32 cellular contexts compared by ENCODE assay signal in the genomic region with DNA sequence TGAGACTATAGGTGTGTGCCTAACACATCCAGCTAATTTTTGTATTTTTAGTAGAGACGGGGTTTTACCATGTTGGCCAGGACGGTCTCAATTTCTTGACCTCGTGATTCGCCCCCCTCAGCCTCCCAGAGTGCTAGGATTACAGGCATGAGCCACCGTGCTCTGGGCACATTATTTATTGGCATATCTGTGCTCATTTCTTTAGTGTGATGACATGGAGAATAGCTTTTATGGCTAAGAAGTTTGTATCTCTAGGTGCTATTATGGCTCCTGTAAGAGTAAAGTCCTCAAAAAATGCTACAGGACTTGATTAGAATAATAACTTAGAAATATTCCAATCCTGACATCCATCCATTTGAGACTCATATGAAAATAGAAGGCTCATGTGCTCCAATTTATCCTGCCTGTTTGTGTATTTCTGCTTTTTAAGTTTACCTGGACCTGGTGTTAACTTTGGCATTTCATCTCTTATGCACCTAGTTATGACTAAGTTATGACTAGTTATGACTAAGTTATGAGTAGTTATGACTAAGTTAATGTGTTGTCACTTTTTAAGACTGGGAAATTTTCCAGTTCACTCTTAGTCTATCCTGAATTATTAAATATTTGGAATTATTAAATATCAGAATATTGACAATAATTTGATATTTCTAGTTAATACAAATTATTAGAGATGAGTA. TPM values are rescaled to one million over a fixed set of nuclear protein-coding genes. Genes with fewer than 3 reads are reported as not detected.
DNase-seq lines count a peak whose midpoint lies in the region; ATAC-seq, FAIRE-seq and TF ChIP-seq lines count a peak whose summit lies in the region.
"Had no signal": no experiment of that assay in that cellular context is flagged by ENCODE, and none has a peak within 500 bp of the region (broad histone marks: within the 10 kb centered on the region; RNA-seq: fewer than 3 reads in every experiment).

No MANE protein-coding gene starts in this region.

- FAIRE-seq in A204.1 (lab: Jason Lieb, UNC) = peak; percentile 74
- FAIRE-seq: GM12891 had no signal

- DNase-seq in HPDE6-E6E7 (ENCODE audit: extremely low spot score) = peak; percentile 36
- no peak for DNase-seq in RWPE2 (ENCODE audit: low spot score)
- peak; percentile 56 to 74 for DNase-seq in foreskin keratinocyte
- no peak for DNase-seq in EL
- DNase-seq in stimulated activated naive B cell treated with anti-CD40 and anti-IgM and Interleukin-4, amounts not matched to agents 10 μg/mL and 1 μg/mL and 100 μg/mL, for 72 hours = no peak
- DNase-seq in DMS79 treated with DMSO at 0.1 percent for 48 hours (lab: John Stamatoyannopoulos, UW) = no peak
- DNase-seq: activated CD4-positive, alpha-beta memory T cell treated with anti-CD3 and anti-CD28 coated beads, Interleukin-2, amount 10 ng/mL, durations not matched to agents 7 days and 5 days; activated CD4-positive, alpha-beta T cell treated with anti-CD3 and anti-CD28 coated beads for 1 hour; activated CD8-positive, alpha-beta memory T cell treated with anti-CD3 and anti-CD28 coated beads, Interleukin-2, amount 50 U/mL, for 48 hours; activated naive CD4-positive, alpha-beta T cell treated with anti-CD3 and anti-CD28 coated beads for 36 hours; CD8-positive, alpha-beta memory T cell; H9; head of caudate nucleus; islet precursor cell; KBM-7; MM.1S; NCI-H1105 treated with DMSO at 0.1 percent for 48 hours; NCI-H2029 treated with DMSO at 0.1 percent for 48 hours; NCI-H526; retina; SHP77 treated with DMSO at 0.1 percent for 48 hours; stimulated activated naive CD4-positive, alpha-beta T cell treated with Interleukin-2 at 50 U/mL for 16 hours had no signal

- H3K27me3 ChIP-seq in RWPE2 (ENCODE audit: insufficient read depth, poor library complexity, severe bottlenecking) (no peaks in the 10 kb centered on the region), foreskin keratinocyte (no peaks in the 10 kb centered on the region)
- H3K27me3 ChIP-seq: neural progenitor cell had no signal

- H3K36me3 Mint-ChIP-seq in stimulated activated naive B cell treated with anti-CD40 and anti-IgM and Interleukin-4, amounts not matched to agents 10 μg/mL and 1 μg/mL and 100 μg/mL, for 72 hours = no peaks in the 10 kb centered on the region
- H3K36me3 Mint-ChIP-seq: CD8-positive, alpha-beta memory T cell; neural progenitor cell had no signal

- H3K27ac Mint-ChIP-seq in stimulated activated naive B cell treated with anti-CD40 and anti-IgM and Interleukin-4, amounts not matched to agents 10 μg/mL and 1 μg/mL and 100 μg/mL, for 72 hours = no peak overlapping the region
- H3K27ac Mint-ChIP-seq: activated CD4-positive, alpha-beta memory T cell treated with anti-CD3 and anti-CD28 coated beads, Interleukin-2, amount 10 ng/mL, durations not matched to agents 7 days and 5 days; activated naive CD4-positive, alpha-beta T cell treated with anti-CD3 and anti-CD28 coated beads for 36 hours; activated T-helper 1 cell treated with anti-CD3 and anti-CD28 coated beads, Interleukin-12 subunit alpha, Interleukin-12 subunit beta, Interleukin-2, Interleukin-4 antibody, amounts not matched to agents 30 ng/mL and 10 ng/mL and 1 ng/mL, durations not matched to agents 14 hours and 24 hours and 36 hours; CD8-positive, alpha-beta memory T cell; neural progenitor cell; T-helper 2 cell treated with Interferon-gamma antibody and Interleukin-4, amounts not matched to agents 5 μg/mL and 100 μg/mL, for 36 hours had no signal

- ATAC-seq in RWPE2 (ENCODE audit: low read depth) = peak; percentile 76
- ATAC-seq in foreskin keratinocyte = peak; percentile 99
- no peak for ATAC-seq in stimulated activated naive B cell treated with anti-CD40 and anti-IgM and Interleukin-4, amounts not matched to agents 10 μg/mL and 1 μg/mL and 100 μg/mL, for 72 hours (replicated peaks)

- no peaks in the 10 kb centered on the region for H3K36me3 ChIP-seq in RWPE2 (ENCODE audit: low read depth)
- H3K36me3 ChIP-seq: neural progenitor cell, thoracic aorta had no signal

- H3K9me3 Mint-ChIP-seq in stimulated activated naive B cell treated with anti-CD40 and anti-IgM and Interleukin-4, amounts not matched to agents 10 μg/mL and 1 μg/mL and 100 μg/mL, for 72 hours = peaks cover 0 to 3% of the 10 kb centered on the region in 2 donors
- H3K9me3 Mint-ChIP-seq: activated CD4-positive, alpha-beta memory T cell treated with anti-CD3 and anti-CD28 coated beads, Interleukin-2, amount 10 ng/mL, durations not matched to agents 7 days and 5 days; activated T-helper 1 cell treated with anti-CD3 and anti-CD28 coated beads, Interleukin-12 subunit alpha, Interleukin-12 subunit beta, Interleukin-2, Interleukin-4 antibody, amounts not matched to agents 30 ng/mL and 10 ng/mL and 1 ng/mL, durations not matched to agents 14 hours and 24 hours and 36 hours; T-helper 2 cell treated with Interferon-gamma antibody and Interleukin-4, amounts not matched to agents 5 μg/mL and 100 μg/mL, for 36 hours had no signal

- no peak overlapping the region for H3K4me3 ChIP-seq in RWPE2 (ENCODE audit: severe bottlenecking)
- H3K4me3 ChIP-seq: neural progenitor cell, skin epidermis, thoracic aorta had no signal

- no peak for TF ChIP-seq CTCF in RWPE2 (IDR thresholded peaks at IDR 0.05; ENCODE audit: poor library complexity, severe bottlenecking)
- TF ChIP-seq CTCF in foreskin keratinocyte (conservative IDR thresholded peaks at IDR 0.05) = no peak

- H3K4me1 ChIP-seq in RWPE2 (ENCODE audit: insufficient read depth, poor library complexity, severe bottlenecking) (peaks cover 11% of the 10 kb centered on the region), foreskin keratinocyte (peaks cover 10% of the 10 kb centered on the region)
- H3K4me1 ChIP-seq: neural progenitor cell, parathyroid adenoma had no signal

- H3K9me3 ChIP-seq in RWPE2 (ENCODE audit: severe bottlenecking) = no peaks in the 10 kb centered on the region
- H3K9me3 ChIP-seq: thoracic aorta had no signal

- H3K27me3 Mint-ChIP-seq in stimulated activated naive B cell treated with anti-CD40 and anti-IgM and Interleukin-4, amounts not matched to agents 10 μg/mL and 1 μg/mL and 100 μg/mL, for 72 hours = no peaks in the 10 kb centered on the region
- H3K27me3 Mint-ChIP-seq: activated CD4-positive, alpha-beta memory T cell treated with anti-CD3 and anti-CD28 coated beads, Interleukin-2, amount 10 ng/mL, durations not matched to agents 7 days and 5 days had no signal

- H3K27ac ChIP-seq in RWPE2 (ENCODE audit: poor library complexity, severe bottlenecking) (no peak overlapping the region), foreskin keratinocyte (no peak overlapping the region)
- H3K27ac ChIP-seq: neural progenitor cell, parathyroid adenoma, skin epidermis, thoracic aorta had no signal

- no peaks in the 10 kb centered on the region for H3K4me1 Mint-ChIP-seq in stimulated activated naive B cell treated with anti-CD40 and anti-IgM and Interleukin-4, amounts not matched to agents 10 μg/mL and 1 μg/mL and 100 μg/mL, for 72 hours
- H3K4me1 Mint-ChIP-seq: activated CD4-positive, alpha-beta memory T cell treated with anti-CD3 and anti-CD28 coated beads, Interleukin-2, amount 10 ng/mL, durations not matched to agents 7 days and 5 days; CD8-positive, alpha-beta memory T cell; neural progenitor cell had no signal

- H3K4me3 Mint-ChIP-seq in stimulated activated naive B cell treated with anti-CD40 and anti-IgM and Interleukin-4, amounts not matched to agents 10 μg/mL and 1 μg/mL and 100 μg/mL, for 72 hours = no peak overlapping the region
- H3K4me3 Mint-ChIP-seq: activated CD4-positive, alpha-beta memory T cell treated with anti-CD3 and anti-CD28 coated beads, Interleukin-2, amount 10 ng/mL, durations not matched to agents 7 days and 5 days; activated naive CD4-positive, alpha-beta T cell treated with anti-CD3 and anti-CD28 coated beads for 36 hours; activated T-helper 1 cell treated with anti-CD3 and anti-CD28 coated beads, Interleukin-12 subunit alpha, Interleukin-12 subunit beta, Interleukin-2, Interleukin-4 antibody, amounts not matched to agents 30 ng/mL and 10 ng/mL and 1 ng/mL, durations not matched to agents 14 hours and 24 hours and 36 hours; CD8-positive, alpha-beta memory T cell; H9; neural progenitor cell; T-helper 2 cell treated with Interferon-gamma antibody and Interleukin-4, amounts not matched to agents 5 μg/mL and 100 μg/mL, for 36 hours had no signal

RNA-seq across cellular contexts. Expression of gene UNC5C, which starts 36.4 kb away (rescaled TPM):
- not detected in 2 replicates for total RNA-seq in foreskin keratinocyte
- not detected in 2 replicates for polyA plus RNA-seq in foreskin keratinocyte
- total RNA-seq: activated CD4-positive, alpha-beta memory T cell treated with anti-CD3 and anti-CD28 coated beads, Interleukin-2, amount 10 ng/mL, durations not matched to agents 7 days and 5 days; activated naive CD4-positive, alpha-beta T cell treated with anti-CD3 and anti-CD28 coated beads for 36 hours; activated T-helper 1 cell treated with anti-CD3 and anti-CD28 coated beads, Interleukin-12 subunit alpha, Interleukin-12 subunit beta, Interleukin-2, Interleukin-4 antibody, amounts not matched to agents 30 ng/mL and 10 ng/mL and 1 ng/mL, durations not matched to agents 14 hours and 24 hours and 36 hours; CD8-positive, alpha-beta memory T cell; H9; HT-29 had no signal
- polyA plus RNA-seq: BJ; CD8-positive, alpha-beta memory T cell had no signal

Comparison
In these comparisons a context has a peak if more than half of its experiments do, and no peak if none do; other contexts are left out.
1. DNase-seq: peak in HPDE6-E6E7 (single experiment) and foreskin keratinocyte (2 of 2); none in RWPE2 (single experiment), EL (single experiment), stimulated activated naive B cell treated with anti-CD40 and anti-IgM and Interleukin-4, amounts not matched to agents 10 μg/mL and 1 μg/mL and 100 μg/mL, for 72 hours (single experiment) and DMS79 treated with DMSO at 0.1 percent for 48 hours (single experiment).
2. ATAC-seq: peak in RWPE2 (single experiment) and foreskin keratinocyte (single experiment); none in stimulated activated naive B cell treated with anti-CD40 and anti-IgM and Interleukin-4, amounts not matched to agents 10 μg/mL and 1 μg/mL and 100 μg/mL, for 72 hours (0 of 2).